In genomic region chr2:27954771-27955384, GRCh38 we compare ENCODE assay signal across 1 cellular context.
TF ChIP-seq lines count a peak whose summit lies in the region.

No MANE protein-coding gene starts in this region.

TF ChIP-seq in A549, 52 proteins besides CTCF, POLR2A, EP300 and RAD21 (continued from another document):
- peak; percentile 33; the same call in 1 of the 2 replicates for TF ChIP-seq USF2 (IDR thresholded peaks at IDR 0.05)
- TF ChIP-seq PBX3 (IDR thresholded peaks at IDR 0.05), result no peak; the same call in 1 of the 2 replicates
- no peak for TF ChIP-seq NR3C1 (IDR thresholded peaks at IDR 0.05)
- no peak for TF ChIP-seq CHD2 (IDR thresholded peaks at IDR 0.05; ENCODE audit: low read length, partially characterized antibody)
- TF ChIP-seq FOSL2 (IDR thresholded peaks at IDR 0.05), result peak; percentile 93
- TF ChIP-seq FOSL2 (CRISPR knock-in tag; IDR thresholded peaks at IDR 0.05), result peak; percentile 97
- TF ChIP-seq BCL3 (IDR thresholded peaks at IDR 0.05), result peak; percentile 93; the same call in 1 of the 3 replicates
- peak; percentile 93 to 97 for TF ChIP-seq JUN (IDR thresholded peaks at IDR 0.05)
- no peak for TF ChIP-seq HEYL (CRISPR knock-in tag; IDR thresholded peaks at IDR 0.05)
- TF ChIP-seq HOXB5 (CRISPR knock-in tag; IDR thresholded peaks at IDR 0.05), result peak; percentile 93
- TF ChIP-seq PHF8 (IDR thresholded peaks at IDR 0.05; ENCODE audit: borderline replicate concordance, low read depth), result no peak
- TF ChIP-seq JUNB (IDR thresholded peaks at IDR 0.05), result peak; percentile 97
- peak; percentile 87 to 92 for TF ChIP-seq CEBPB (IDR thresholded peaks at IDR 0.05)
- TF ChIP-seq EHMT2 (IDR thresholded peaks at IDR 0.05; ENCODE audit: low read depth), result no peak
- TF ChIP-seq ZFP36 (IDR thresholded peaks at IDR 0.05; ENCODE audit: borderline replicate concordance, partially characterized antibody), result no peak
- no peak for TF ChIP-seq ZSCAN20 (CRISPR knock-in tag; IDR thresholded peaks at IDR 0.05)
- TF ChIP-seq ELK1 (IDR thresholded peaks at IDR 0.05; ENCODE audit: low read depth, low read length), result no peak
- TF ChIP-seq TFCP2L1 (CRISPR knock-in tag; IDR thresholded peaks at IDR 0.05), result no peak
- TF ChIP-seq FOXS1 (CRISPR knock-in tag; IDR thresholded peaks at IDR 0.05), result no peak
- TF ChIP-seq POLR2AphosphoS2 (conservative IDR thresholded peaks at IDR 0.05; ENCODE audit: low read length), result no peak
- peak; percentile 4 for TF ChIP-seq MAFK (IDR thresholded peaks at IDR 0.05; ENCODE audit: partially characterized antibody)
- TF ChIP-seq CBX2 (IDR thresholded peaks at IDR 0.05; ENCODE audit: borderline replicate concordance, low read depth), result no peak
- no peak for TF ChIP-seq CHD4 (IDR thresholded peaks at IDR 0.05; ENCODE audit: borderline replicate concordance)
- TF ChIP-seq RARB (CRISPR knock-in tag; IDR thresholded peaks at IDR 0.05), result no peak
- TF ChIP-seq SMC3 (IDR thresholded peaks at IDR 0.05), result peak; percentile 94
- no peak for TF ChIP-seq HOXB13 (CRISPR knock-in tag; IDR thresholded peaks at IDR 0.05; ENCODE audit: low read depth)
- no peak for TF ChIP-seq NFE2L2 (conservative IDR thresholded peaks at IDR 0.05; ENCODE audit: low read length)
- TF ChIP-seq NPAS2 (CRISPR knock-in tag; IDR thresholded peaks at IDR 0.05; ENCODE audit: borderline replicate concordance), result no peak
- TF ChIP-seq ESRRA (IDR thresholded peaks at IDR 0.05; ENCODE audit: borderline replicate concordance, low read length), result no peak
- no peak for TF ChIP-seq TP53 (CRISPR knock-in tag; IDR thresholded peaks at IDR 0.05)
- TF ChIP-seq MYC (IDR thresholded peaks at IDR 0.05; ENCODE audit: borderline replicate concordance, low read length), result 0 out of 2 replicates have a peak, but pooled peaks have one; percentile 48
